In the genomic region with DNA sequence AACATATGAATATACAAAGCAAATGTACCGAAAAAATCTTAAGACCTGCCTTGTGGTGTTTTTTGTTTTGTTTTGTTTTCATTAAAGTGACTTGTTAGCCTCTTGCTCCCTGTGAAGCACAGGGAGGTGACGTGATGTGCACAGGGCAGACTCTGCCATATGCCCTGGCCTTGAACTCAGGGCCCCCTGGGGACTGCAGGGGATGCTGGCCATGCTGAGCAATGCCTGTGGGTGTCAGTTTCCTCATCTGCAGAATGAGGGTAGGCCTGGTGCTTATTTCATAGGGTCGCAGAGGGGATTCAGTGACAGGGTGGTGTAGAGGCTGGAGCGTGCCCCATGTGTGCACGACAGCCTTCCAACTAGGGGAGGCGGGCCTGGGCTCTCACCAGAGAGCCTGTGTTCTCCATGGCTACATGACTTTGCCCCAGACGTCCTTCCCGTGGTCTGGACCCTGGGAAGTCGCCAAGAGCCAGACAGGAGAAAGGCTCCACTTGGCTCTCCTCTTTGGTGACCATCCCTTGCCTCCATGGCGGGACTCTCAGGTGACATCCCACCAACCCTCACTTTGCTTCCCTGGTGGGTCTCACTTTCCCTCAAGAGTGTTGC, we compare ENCODE assay signal across 18 cellular contexts. TPM values are rescaled to one million over a fixed set of nuclear protein-coding genes. Genes with fewer than 3 reads are reported as not detected.
A peak's percentile ranks its signal among the peaks of the same experiment; 100 is the strongest.
DNase-seq lines count a peak whose midpoint lies in the region; ATAC-seq and TF ChIP-seq lines count a peak whose summit lies in the region.
"Had no signal": no experiment of that assay in that cellular context is flagged by ENCODE, and none has a peak within 500 bp of the region (broad histone marks: within the 10 kb centered on the region; RNA-seq: fewer than 3 reads in every experiment).

No MANE protein-coding gene starts in this region.

- H3K9me3 ChIP-seq in liver (ENCODE audit: control insufficient read depth in 4 of 4, low read length in 3 of 4) (no peaks in the 10 kb centered on the region), upper lobe of right lung (no peaks in the 10 kb centered on the region)
- H3K9me3 ChIP-seq: BLaER1, MG63 had no signal

- no peaks in the 10 kb centered on the region for H3K36me3 ChIP-seq in liver (ENCODE audit: control insufficient read depth in 4 of 4, insufficient read depth in 3 of 4, low read depth in 1 of 4, low read length in 3 of 4)
- no peaks in the 10 kb centered on the region for H3K36me3 ChIP-seq in upper lobe of right lung
- H3K36me3 ChIP-seq: BLaER1 had no signal

- no peak overlapping the region for H3K27ac ChIP-seq in coronary artery
- H3K27ac ChIP-seq in liver (ENCODE audit: low read depth in 1 of 2, low read length in 2 of 2), result peak overlapping the region; percentile 77 to 80
- H3K27ac ChIP-seq in upper lobe of right lung, result no peak overlapping the region
- H3K27ac ChIP-seq: BLaER1, SK-N-MC had no signal

- intact Hi-C loops in upper lobe of right lung (cut with DNase I), result no loop called here

- whole genome bisulfite sequencing in liver, result 75% methylated on average over 10 of the region's 10 CpGs

- H3K9me3 Mint-ChIP-seq in HFFc6, result no peaks in the 10 kb centered on the region
- H3K9me3 Mint-ChIP-seq: T-cell had no signal

- H3K27ac Mint-ChIP-seq in HFFc6, result peak overlapping the region; percentile 79
- H3K27ac Mint-ChIP-seq: T-cell had no signal

- peak; percentile 28 for ATAC-seq in upper lobe of right lung
- ATAC-seq: T-cell had no signal

- H3K27me3 ChIP-seq in liver (ENCODE audit: control insufficient read depth in 4 of 4, insufficient read depth in 4 of 4, low read length in 3 of 4) (no peaks in the 10 kb centered on the region), upper lobe of right lung (no peaks in the 10 kb centered on the region)
- H3K27me3 ChIP-seq: BLaER1, MG63 had no signal

- DNase-seq in HFFc6, result no peak
- DNase-seq in coronary artery (ENCODE audit: low spot score), result peak; percentile 57
- DNase-seq in upper lobe of right lung, result no peak
- no peak for DNase-seq in NCI-H2227 treated with DMSO at 0.1 percent for 48 hours (lab: John Stamatoyannopoulos, UW)
- DNase-seq in mesenteric fat pad (ENCODE audit: low spot score), result no peak
- no peak for DNase-seq in NCI-H345 treated with DMSO at 0.1 percent for 48 hours (lab: John Stamatoyannopoulos, UW; ENCODE audit: unreplicated experiment)
- DNase-seq: DND-41, GF-D8, MG63, NCI-H1105, NCI-H1694, NCI-H2107, NCI-H446 treated with DMSO at 0.1 percent for 48 hours, Right ventricle myocardium superior, T-cell had no signal

- H3K36me3 Mint-ChIP-seq in HFFc6 (ENCODE audit: low read depth), result peaks cover 29% of the 10 kb centered on the region; the same call in 1 of the 2 replicates
- H3K36me3 Mint-ChIP-seq: T-cell had no signal

- TF ChIP-seq CTCF in HFFc6 (IDR thresholded peaks at IDR 0.05), result no peak
- TF ChIP-seq CTCF in coronary artery (IDR thresholded peaks at IDR 0.05), result no peak
- TF ChIP-seq CTCF in liver (IDR thresholded peaks at IDR 0.05; ENCODE audit: low read depth, low read length, missing input control), result no peak
- no peak for TF ChIP-seq CTCF in upper lobe of right lung (IDR thresholded peaks at IDR 0.05)

- H3K4me3 ChIP-seq in coronary artery, result no peak overlapping the region
- no peak overlapping the region for H3K4me3 ChIP-seq in liver (ENCODE audit: low read depth in 1 of 3, low read length in 3 of 3)
- H3K4me3 ChIP-seq in upper lobe of right lung, result no peak overlapping the region
- H3K4me3 ChIP-seq: BLaER1, MG63, SK-N-MC had no signal

- no peak for TF ChIP-seq RAD21 in liver (IDR thresholded peaks at IDR 0.05)

- H3K4me1 ChIP-seq in liver (ENCODE audit: control insufficient read depth in 4 of 4, insufficient read depth in 4 of 4, low read length in 3 of 4) (peaks cover 13 to 71% (median 49%) of the 10 kb centered on the region in 4 donors), upper lobe of right lung (peaks cover 14% of the 10 kb centered on the region)
- H3K4me1 ChIP-seq: BLaER1 had no signal

- H3K4me1 Mint-ChIP-seq in HFFc6 (ENCODE audit: low read depth), result peaks cover 76% of the 10 kb centered on the region
- H3K4me1 Mint-ChIP-seq: T-cell had no signal

- H3K9ac ChIP-seq in liver (ENCODE audit: low read depth in 1 of 2, low read length in 2 of 2), result no peak overlapping the region
- H3K9ac ChIP-seq: BLaER1 had no signal

- H3K4me3 Mint-ChIP-seq in HFFc6, result no peak overlapping the region
- H3K4me3 Mint-ChIP-seq: T-cell had no signal

- H3K27me3 Mint-ChIP-seq in HFFc6 (ENCODE audit: insufficient read depth), result no peaks in the 10 kb centered on the region; the same call in 1 of the 2 replicates

TF ChIP-seq in liver, 16 proteins besides CTCF, POLR2A, EP300 and RAD21:
- TF ChIP-seq EGR1 (IDR thresholded peaks at IDR 0.05; ENCODE audit: low read depth in 2 of 2) (no peak), NR2F2 (IDR thresholded peaks at IDR 0.05) (no peak), HNF4A (conservative IDR thresholded peaks at IDR 0.05) (peak in 1 of 2 donors; percentile 14), RXRA (IDR thresholded peaks at IDR 0.05) (peak; percentile 29 to 49)
- TF ChIP-seq, protein P1, sequence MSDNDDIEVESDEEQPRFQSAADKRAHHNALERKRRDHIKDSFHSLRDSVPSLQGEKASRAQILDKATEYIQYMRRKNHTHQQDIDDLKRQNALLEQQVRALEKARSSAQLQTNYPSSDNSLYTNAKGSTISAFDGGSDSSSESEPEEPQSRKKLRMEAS (IDR thresholded peaks at IDR 0.05), result no peak
- TF ChIP-seq, protein P2, sequence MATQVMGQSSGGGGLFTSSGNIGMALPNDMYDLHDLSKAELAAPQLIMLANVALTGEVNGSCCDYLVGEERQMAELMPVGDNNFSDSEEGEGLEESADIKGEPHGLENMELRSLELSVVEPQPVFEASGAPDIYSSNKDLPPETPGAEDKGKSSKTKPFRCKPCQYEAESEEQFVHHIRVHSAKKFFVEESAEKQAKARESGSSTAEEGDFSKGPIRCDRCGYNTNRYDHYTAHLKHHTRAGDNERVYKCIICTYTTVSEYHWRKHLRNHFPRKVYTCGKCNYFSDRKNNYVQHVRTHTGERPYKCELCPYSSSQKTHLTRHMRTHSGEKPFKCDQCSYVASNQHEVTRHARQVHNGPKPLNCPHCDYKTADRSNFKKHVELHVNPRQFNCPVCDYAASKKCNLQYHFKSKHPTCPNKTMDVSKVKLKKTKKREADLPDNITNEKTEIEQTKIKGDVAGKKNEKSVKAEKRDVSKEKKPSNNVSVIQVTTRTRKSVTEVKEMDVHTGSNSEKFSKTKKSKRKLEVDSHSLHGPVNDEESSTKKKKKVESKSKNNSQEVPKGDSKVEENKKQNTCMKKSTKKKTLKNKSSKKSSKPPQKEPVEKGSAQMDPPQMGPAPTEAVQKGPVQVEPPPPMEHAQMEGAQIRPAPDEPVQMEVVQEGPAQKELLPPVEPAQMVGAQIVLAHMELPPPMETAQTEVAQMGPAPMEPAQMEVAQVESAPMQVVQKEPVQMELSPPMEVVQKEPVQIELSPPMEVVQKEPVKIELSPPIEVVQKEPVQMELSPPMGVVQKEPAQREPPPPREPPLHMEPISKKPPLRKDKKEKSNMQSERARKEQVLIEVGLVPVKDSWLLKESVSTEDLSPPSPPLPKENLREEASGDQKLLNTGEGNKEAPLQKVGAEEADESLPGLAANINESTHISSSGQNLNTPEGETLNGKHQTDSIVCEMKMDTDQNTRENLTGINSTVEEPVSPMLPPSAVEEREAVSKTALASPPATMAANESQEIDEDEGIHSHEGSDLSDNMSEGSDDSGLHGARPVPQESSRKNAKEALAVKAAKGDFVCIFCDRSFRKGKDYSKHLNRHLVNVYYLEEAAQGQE (IDR thresholded peaks at IDR 0.05), result no peak
- TF ChIP-seq, protein P3, sequence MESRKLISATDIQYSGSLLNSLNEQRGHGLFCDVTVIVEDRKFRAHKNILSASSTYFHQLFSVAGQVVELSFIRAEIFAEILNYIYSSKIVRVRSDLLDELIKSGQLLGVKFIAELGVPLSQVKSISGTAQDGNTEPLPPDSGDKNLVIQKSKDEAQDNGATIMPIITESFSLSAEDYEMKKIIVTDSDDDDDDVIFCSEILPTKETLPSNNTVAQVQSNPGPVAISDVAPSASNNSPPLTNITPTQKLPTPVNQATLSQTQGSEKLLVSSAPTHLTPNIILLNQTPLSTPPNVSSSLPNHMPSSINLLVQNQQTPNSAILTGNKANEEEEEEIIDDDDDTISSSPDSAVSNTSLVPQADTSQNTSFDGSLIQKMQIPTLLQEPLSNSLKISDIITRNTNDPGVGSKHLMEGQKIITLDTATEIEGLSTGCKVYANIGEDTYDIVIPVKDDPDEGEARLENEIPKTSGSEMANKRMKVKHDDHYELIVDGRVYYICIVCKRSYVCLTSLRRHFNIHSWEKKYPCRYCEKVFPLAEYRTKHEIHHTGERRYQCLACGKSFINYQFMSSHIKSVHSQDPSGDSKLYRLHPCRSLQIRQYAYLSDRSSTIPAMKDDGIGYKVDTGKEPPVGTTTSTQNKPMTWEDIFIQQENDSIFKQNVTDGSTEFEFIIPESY (IDR thresholded peaks at IDR 0.05), result no peak

RNA-seq across cellular contexts. Expression of a gene that starts 14.5 kb away (rescaled TPM):
- 10 to 100 TPM; 69.9 to 87.2 (median 77.0) TPM for total RNA-seq in HFFc6 (2021; fragmentation: NEBNext Ultra II Directional; extraction: Animal tissue kit (Norgen Biotek cat#: 25700))
- total RNA-seq in liver (10 to 100 TPM; 31.8 to 37.0 TPM), upper lobe of right lung (78.3 TPM), mesenteric fat pad (80.9 TPM)
- polyA plus RNA-seq in liver, result 10 to 100 TPM; 22.6 to 23.6 TPM

Comparison
In these comparisons a context has a peak if more than half of its experiments do, and no peak if none do; other contexts are left out.
1. H3K27ac ChIP-seq: peak in liver (2 of 2); none in coronary artery (0 of 2) and upper lobe of right lung (single experiment).